ENCODE assay signal across 1 cellular context in the genomic region with DNA sequence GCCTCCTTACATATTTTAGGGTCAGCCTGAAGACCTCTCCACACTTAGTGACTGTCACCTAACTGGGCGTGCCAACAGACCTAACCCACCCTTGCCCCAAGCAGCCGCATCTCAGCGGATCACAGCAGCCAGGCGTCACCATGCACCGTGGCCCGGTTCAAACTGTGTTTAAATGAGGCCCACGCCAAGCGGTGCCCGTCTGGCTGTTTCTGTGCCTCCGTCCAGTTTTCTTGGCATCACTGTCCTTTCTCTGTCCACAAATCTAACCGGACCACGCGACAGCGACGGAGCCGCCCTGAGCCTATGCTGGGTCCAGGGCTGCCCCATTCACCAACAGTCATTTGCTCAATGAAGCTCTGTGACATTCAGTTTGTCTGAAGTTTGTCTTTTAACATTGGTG.
TF ChIP-seq lines count a peak whose summit lies in the region.

No MANE protein-coding gene starts in this region.

TF ChIP-seq in H1, 55 proteins besides CTCF, POLR2A, EP300 and RAD21:
- no peak for TF ChIP-seq BACH1 (IDR thresholded peaks at IDR 0.05; ENCODE audit: low read length)
- no peak for TF ChIP-seq PHF8 (conservative IDR thresholded peaks at IDR 0.05; ENCODE audit: low read depth, low read length)
